ENCODE assay signal across 20 cellular contexts in genomic region chr14:55383039-55383438, GRCh38. TPM values are rescaled to one million over a fixed set of nuclear protein-coding genes. Genes with fewer than 3 reads are reported as not detected.
DNase-seq lines count a peak whose midpoint lies in the region; ATAC-seq and TF ChIP-seq lines count a peak whose summit lies in the region.
"Had no signal": no experiment of that assay in that cellular context is flagged by ENCODE, and none has a peak within 500 bp of the region (broad histone marks: within the 10 kb centered on the region; RNA-seq: fewer than 3 reads in every experiment).

No MANE protein-coding gene starts in this region.

- no peak overlapping the region for H3T11ph ChIP-seq in H9 (ENCODE audit: low read length)

- H3K27me3 ChIP-seq in H9 (ENCODE audit: insufficient read depth, low read length) (no peaks in the 10 kb centered on the region), psoas muscle (ENCODE audit: insufficient read depth in 3 of 3, low read length in 2 of 3) (no peaks in the 10 kb centered on the region)
- H3K27me3 ChIP-seq: gastroesophageal sphincter, ovary had no signal

- H3K27ac ChIP-seq in H9 (ENCODE audit: insufficient read length, low read depth, low read length) (no peak overlapping the region), psoas muscle (peak overlapping the region; percentile 84)
- H3K27ac ChIP-seq: ovary had no signal

- no peak overlapping the region for H4K8ac ChIP-seq in H9 (replicated peaks; ENCODE audit: insufficient read length, low read depth, low read length)

- no peak overlapping the region for H3K4me3 Mint-ChIP-seq in H9
- H3K4me3 Mint-ChIP-seq in T-helper 17 cell: no peak overlapping the region
- H3K4me3 Mint-ChIP-seq: brain, immature natural killer cell had no signal

- H3K23me2 ChIP-seq in H9 (ENCODE audit: insufficient read length, low read depth, low read length, poor library complexity, severe bottlenecking): no peaks in the 10 kb centered on the region

- no peaks in the 10 kb centered on the region for H3K79me1 ChIP-seq in H9 (ENCODE audit: insufficient read depth, low read depth, low read length, poor library complexity, severe bottlenecking)

- H2BK20ac ChIP-seq in H9 (ENCODE audit: low read depth, low read length, poor library complexity, severe bottlenecking): no peak overlapping the region

- no peak overlapping the region for H2BK15ac ChIP-seq in H9 (ENCODE audit: low read depth, low read length)

- H2BK120ac ChIP-seq in H9 (ENCODE audit: low read depth, low read length, poor library complexity, severe bottlenecking): no peak overlapping the region

- H3K36me3 Mint-ChIP-seq in H9 (ENCODE audit: insufficient read depth in 1 of 3, low read depth in 3 of 3) (peaks cover 2 to 27% (median 24%) of the 10 kb centered on the region in 3 experiments; a peak in 6 of 7 replicates), T-helper 17 cell (ENCODE audit: low read depth) (peaks cover 14% of the 10 kb centered on the region)

- H3K4me1 Mint-ChIP-seq in H9 (peaks cover 7 to 9% of the 10 kb centered on the region in 2 experiments), T-helper 17 cell (peaks cover 30% of the 10 kb centered on the region)
- H3K4me1 Mint-ChIP-seq: brain had no signal

- no peak overlapping the region for H2AFZ ChIP-seq in H9 (ENCODE audit: low read length)

- no peaks in the 10 kb centered on the region for H3K9me3 ChIP-seq in H9 (ENCODE audit: control insufficient read depth, low read depth, low read length)
- no peaks in the 10 kb centered on the region for H3K9me3 ChIP-seq in T-helper 17 cell (ENCODE audit: control insufficient read depth, low read length, poor library complexity, severe bottlenecking)
- H3K9me3 ChIP-seq in psoas muscle: no peaks in the 10 kb centered on the region
- H3K9me3 ChIP-seq: gastroesophageal sphincter, ovary had no signal

- H2AK5ac ChIP-seq in H9 (ENCODE audit: insufficient read length, low read length): no peak overlapping the region

- no peak overlapping the region for H4K91ac ChIP-seq in H9 (ENCODE audit: insufficient read length, low read depth, low read length)

- H3K4ac ChIP-seq in H9 (ENCODE audit: low read depth, low read length): no peak overlapping the region

- peaks cover 2 to 66% of the 10 kb centered on the region in 2 donors for H3K36me3 ChIP-seq in psoas muscle (ENCODE audit: insufficient read depth in 1 of 2, low read depth in 1 of 2)
- H3K36me3 ChIP-seq: ovary had no signal

- no peak overlapping the region for H3K14ac ChIP-seq in H9 (ENCODE audit: insufficient read depth, low read length)

- no peaks in the 10 kb centered on the region for H3K9me3 Mint-ChIP-seq in H9
- H3K9me3 Mint-ChIP-seq: brain, immature natural killer cell had no signal

- no peaks in the 10 kb centered on the region for H3K79me2 ChIP-seq in H9 (ENCODE audit: insufficient read depth, low read length)

- H3K23ac ChIP-seq in H9 (ENCODE audit: insufficient read length, low read depth, low read length): no peak overlapping the region

- no CpG with 5 or more reads among the region's 9 CpGs for WGBS in H9 (ENCODE audit: extremely low coverage, insufficient read length, low lambda C conversion rate)
- 33 to 48% (median 34%) methylated on average over 9 of the region's 9 CpGs for WGBS in psoas muscle, 3 donors

- H3K56ac ChIP-seq in H9 (ENCODE audit: insufficient read length, low read depth, low read length): no peak overlapping the region

- H4K5ac ChIP-seq in H9 (ENCODE audit: insufficient read length, low read depth, low read length): no peak overlapping the region

- intact Hi-C loops in psoas muscle (cut with DNase I): no loop called here

- ATAC-seq in T-helper 17 cell: no peak
- ATAC-seq in psoas muscle: peak; percentile 45 to 80 (median 67)
- no peak for ATAC-seq in HG02970 (IDR thresholded peaks at IDR 0.05; ENCODE audit: low FRiP score, unreplicated experiment)
- ATAC-seq in HG03342 (IDR thresholded peaks at IDR 0.05; ENCODE audit: unreplicated experiment): no peak
- ATAC-seq in HG03457 (IDR thresholded peaks at IDR 0.05; ENCODE audit: unreplicated experiment): no peak
- ATAC-seq: gastroesophageal sphincter had no signal

- H3K18ac ChIP-seq in H9 (ENCODE audit: insufficient read length, low read depth, low read length): no peak overlapping the region

- H4K20me1 ChIP-seq in H9 (ENCODE audit: control insufficient read depth, insufficient read depth, insufficient read length): no peaks in the 10 kb centered on the region

- H3K9ac ChIP-seq in H9 (ENCODE audit: extremely low read depth, insufficient read length, low read length): no peak overlapping the region

- H3K27ac Mint-ChIP-seq in H9 (peak overlapping the region in 2 of 3 experiments; percentile 30 to 77; a peak in 3 of 7 replicates), T-helper 17 cell (peak overlapping the region; percentile 53)

- DNase-seq in H9 (no peak), T-helper 17 cell (no peak), fibroblast of villous mesenchyme (ENCODE audit: low read depth) (peak; percentile 30), psoas muscle (no peak), DMS53 treated with DMSO at 0.1 percent for 48 hours (lab: John Stamatoyannopoulos, UW; ENCODE audit: unreplicated experiment) (no peak)
- DNase-seq: activated T-cell treated with anti-CD3 and anti-CD28 coated beads, Interleukin-2, amount 50 U/mL, for 48 hours; effector memory CD4-positive, alpha-beta T cell; GOT3; immature natural killer cell; NCI-H1092 treated with DMSO at 0.1 percent for 48 hours; NCI-H2171 treated with DMSO at 0.1 percent for 48 hours; ovary; stimulated activated CD4-positive, alpha-beta T cell treated with anti-CD3 and anti-CD28 coated beads, Interleukin-12 subunit alpha, Interleukin-12 subunit beta, amount 100 ng/mL, for 4 hours had no signal

- H2BK12ac ChIP-seq in H9 (ENCODE audit: insufficient read length, low read depth, low read length): no peak overlapping the region

- no peak overlapping the region for H2BK5ac ChIP-seq in H9 (ENCODE audit: insufficient read length, low read length)

- H3K4me1 ChIP-seq in H9 (ENCODE audit: insufficient read depth, low read length) (no peaks in the 10 kb centered on the region), psoas muscle (peaks cover 40% of the 10 kb centered on the region)

- H3K4me2 ChIP-seq in H9 (ENCODE audit: insufficient read depth, insufficient read length, low read length): no peak overlapping the region

- H3K27me3 Mint-ChIP-seq in H9 (ENCODE audit: low read depth) (no peaks in the 10 kb centered on the region), T-helper 17 cell (no peaks in the 10 kb centered on the region)
- H3K27me3 Mint-ChIP-seq: brain had no signal

- TF ChIP-seq CTCF in H9 (conservative IDR thresholded peaks at IDR 0.05) (no peak), fibroblast of villous mesenchyme (IDR thresholded peaks at IDR 0.05; ENCODE audit: insufficient read depth, low read depth, low read length) (no peak), psoas muscle (IDR thresholded peaks at IDR 0.05) (no peak)

- no peak overlapping the region for H3K4me3 ChIP-seq in fibroblast of villous mesenchyme (ENCODE audit: low read depth, low read length)
- H3K4me3 ChIP-seq in psoas muscle: peak overlapping the region; percentile 35
- H3K4me3 ChIP-seq: gastroesophageal sphincter, ovary had no signal

RNA-seq across cellular contexts. Expression of gene ATG14, which starts 28.6 kb away (rescaled TPM):
- total RNA-seq in H9 (2021) (11.8 and 13.6 TPM in 2 replicates), T-helper 17 cell (10 to 100 TPM; 16.3 to 21.7 TPM), fibroblast of villous mesenchyme (14.5 and 14.7 TPM in 2 replicates), psoas muscle (10 to 100 TPM in 2 of 4 donors, 1 to 10 TPM in 2; 7.4 to 15.1 (median 11.0) TPM)
- 10 to 100 TPM in 1 of 3 donors, 1 to 10 TPM in 2; 4.3 to 13.9 (median 7.9) TPM for polyA plus RNA-seq in psoas muscle

RNA-seq across cellular contexts. Expression of gene TBPL2, which starts 57.4 kb away (rescaled TPM):
- total RNA-seq in H9 (2021) (not detected in 2 replicates), T-helper 17 cell (not detected), fibroblast of villous mesenchyme (not detected in 2 replicates), psoas muscle (not detected)
- polyA plus RNA-seq in psoas muscle: not detected
- total RNA-seq: gastroesophageal sphincter, ovary, SK-MEL-5 had no signal
- polyA plus RNA-seq: BJ, immature natural killer cell had no signal

Comparison
In these comparisons a context has a peak if more than half of its experiments do, and no peak if none do; other contexts are left out.
1. ATAC-seq: peak in psoas muscle (4 of 4); none in T-helper 17 cell (single experiment), HG02970 (single experiment), HG03342 (single experiment) and HG03457 (single experiment).